Comparison of ENCODE assay signal across 1 cellular context in the genomic region with DNA sequence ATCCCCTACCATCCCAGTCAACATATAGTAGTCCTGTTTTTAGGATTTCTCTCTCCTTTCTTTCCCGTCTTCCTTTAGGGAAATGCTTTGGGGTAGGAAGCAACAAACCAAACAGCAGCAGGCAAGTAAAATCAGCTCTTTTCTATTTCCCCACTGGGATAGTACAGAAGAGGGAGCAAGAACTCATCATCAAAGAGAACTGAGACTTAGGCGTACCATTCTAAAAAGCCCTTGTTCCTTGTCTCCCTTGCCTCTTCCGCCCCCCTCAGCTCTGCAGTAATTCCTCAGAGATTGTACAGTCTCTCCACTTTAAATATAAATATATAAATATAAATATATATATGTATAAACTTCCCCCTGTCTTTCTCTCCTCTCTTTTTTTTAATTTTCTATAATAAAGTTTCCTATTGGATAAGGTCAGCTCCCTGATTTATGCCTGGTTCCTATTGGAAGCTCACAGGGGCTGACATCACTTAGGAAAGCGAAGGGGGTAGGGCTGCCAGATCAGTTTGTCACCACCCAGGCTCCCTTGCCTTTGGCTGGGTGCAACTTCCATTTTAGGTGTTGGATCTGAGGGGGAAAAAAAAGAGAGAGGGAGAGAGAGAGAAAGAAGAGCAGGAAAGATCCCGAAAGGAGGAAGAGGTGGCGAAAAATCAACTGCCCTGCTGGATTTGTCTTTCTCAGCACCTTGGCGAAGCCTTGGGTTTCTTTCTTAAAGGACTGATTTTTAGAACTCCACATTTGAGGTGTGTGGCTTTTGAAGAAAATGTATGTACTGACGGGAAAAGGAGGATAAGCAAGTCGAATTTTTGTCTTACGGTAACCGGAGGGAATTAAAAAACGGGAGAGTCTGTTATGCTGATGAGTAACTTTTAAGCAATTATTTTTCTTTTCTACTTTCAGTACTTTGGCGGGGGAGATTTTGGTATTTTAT.
TF ChIP-seq lines count a peak whose summit lies in the region.

TSS of gene CTNND1 (plus strand) at position 502 of the 934 bp plus-strand sequence. CDS start 29,677 bp downstream, outside the sequence.

TF ChIP-seq in K562, 482 proteins besides CTCF, POLR2A, EP300 and RAD21 (continued from another document and continues in another):
- TF ChIP-seq, protein P1, sequence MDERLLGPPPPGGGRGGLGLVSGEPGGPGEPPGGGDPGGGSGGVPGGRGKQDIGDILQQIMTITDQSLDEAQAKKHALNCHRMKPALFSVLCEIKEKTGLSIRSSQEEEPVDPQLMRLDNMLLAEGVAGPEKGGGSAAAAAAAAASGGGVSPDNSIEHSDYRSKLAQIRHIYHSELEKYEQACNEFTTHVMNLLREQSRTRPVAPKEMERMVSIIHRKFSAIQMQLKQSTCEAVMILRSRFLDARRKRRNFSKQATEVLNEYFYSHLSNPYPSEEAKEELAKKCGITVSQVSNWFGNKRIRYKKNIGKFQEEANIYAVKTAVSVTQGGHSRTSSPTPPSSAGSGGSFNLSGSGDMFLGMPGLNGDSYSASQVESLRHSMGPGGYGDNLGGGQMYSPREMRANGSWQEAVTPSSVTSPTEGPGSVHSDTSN (CRISPR knock-in tag; IDR thresholded peaks at IDR 0.05; ENCODE audit: low read depth) = no peak
- TF ChIP-seq, protein P1 (tag; conservative IDR thresholded peaks at IDR 0.05; ENCODE audit: low read depth) = peak; percentile 73
- no peak for TF ChIP-seq ZNF146 (CRISPR knock-in tag; IDR thresholded peaks at IDR 0.05; ENCODE audit: unreplicated experiment)
- no peak for TF ChIP-seq XRCC5 (IDR thresholded peaks at IDR 0.05; ENCODE audit: low read depth, low read length)
- TF ChIP-seq ZNF124 (CRISPR knock-in tag; IDR thresholded peaks at IDR 0.05) = no peak
- TF ChIP-seq ZBTB1 (CRISPR knock-in tag; IDR thresholded peaks at IDR 0.05; ENCODE audit: borderline replicate concordance, low read depth) = no peak
- no peak for TF ChIP-seq MXD1 (CRISPR knock-in tag; IDR thresholded peaks at IDR 0.05; ENCODE audit: borderline replicate concordance, poor library complexity, severe bottlenecking)
- no peak for TF ChIP-seq MBD1 (CRISPR knock-in tag; IDR thresholded peaks at IDR 0.05)
- TF ChIP-seq DACH1 (IDR thresholded peaks at IDR 0.05; ENCODE audit: partially characterized antibody) = no peak
- TF ChIP-seq CHCHD3 (CRISPR knock-in tag; IDR thresholded peaks at IDR 0.05) = no peak
- TF ChIP-seq NFATC3 (IDR thresholded peaks at IDR 0.05) = no peak
- TF ChIP-seq ZFPM2 (CRISPR knock-in tag; IDR thresholded peaks at IDR 0.05) = no peak
- no peak; the same call in 1 of the 2 replicates for TF ChIP-seq GABPB1 (CRISPR knock-in tag; IDR thresholded peaks at IDR 0.05)
- TF ChIP-seq, protein P2, sequence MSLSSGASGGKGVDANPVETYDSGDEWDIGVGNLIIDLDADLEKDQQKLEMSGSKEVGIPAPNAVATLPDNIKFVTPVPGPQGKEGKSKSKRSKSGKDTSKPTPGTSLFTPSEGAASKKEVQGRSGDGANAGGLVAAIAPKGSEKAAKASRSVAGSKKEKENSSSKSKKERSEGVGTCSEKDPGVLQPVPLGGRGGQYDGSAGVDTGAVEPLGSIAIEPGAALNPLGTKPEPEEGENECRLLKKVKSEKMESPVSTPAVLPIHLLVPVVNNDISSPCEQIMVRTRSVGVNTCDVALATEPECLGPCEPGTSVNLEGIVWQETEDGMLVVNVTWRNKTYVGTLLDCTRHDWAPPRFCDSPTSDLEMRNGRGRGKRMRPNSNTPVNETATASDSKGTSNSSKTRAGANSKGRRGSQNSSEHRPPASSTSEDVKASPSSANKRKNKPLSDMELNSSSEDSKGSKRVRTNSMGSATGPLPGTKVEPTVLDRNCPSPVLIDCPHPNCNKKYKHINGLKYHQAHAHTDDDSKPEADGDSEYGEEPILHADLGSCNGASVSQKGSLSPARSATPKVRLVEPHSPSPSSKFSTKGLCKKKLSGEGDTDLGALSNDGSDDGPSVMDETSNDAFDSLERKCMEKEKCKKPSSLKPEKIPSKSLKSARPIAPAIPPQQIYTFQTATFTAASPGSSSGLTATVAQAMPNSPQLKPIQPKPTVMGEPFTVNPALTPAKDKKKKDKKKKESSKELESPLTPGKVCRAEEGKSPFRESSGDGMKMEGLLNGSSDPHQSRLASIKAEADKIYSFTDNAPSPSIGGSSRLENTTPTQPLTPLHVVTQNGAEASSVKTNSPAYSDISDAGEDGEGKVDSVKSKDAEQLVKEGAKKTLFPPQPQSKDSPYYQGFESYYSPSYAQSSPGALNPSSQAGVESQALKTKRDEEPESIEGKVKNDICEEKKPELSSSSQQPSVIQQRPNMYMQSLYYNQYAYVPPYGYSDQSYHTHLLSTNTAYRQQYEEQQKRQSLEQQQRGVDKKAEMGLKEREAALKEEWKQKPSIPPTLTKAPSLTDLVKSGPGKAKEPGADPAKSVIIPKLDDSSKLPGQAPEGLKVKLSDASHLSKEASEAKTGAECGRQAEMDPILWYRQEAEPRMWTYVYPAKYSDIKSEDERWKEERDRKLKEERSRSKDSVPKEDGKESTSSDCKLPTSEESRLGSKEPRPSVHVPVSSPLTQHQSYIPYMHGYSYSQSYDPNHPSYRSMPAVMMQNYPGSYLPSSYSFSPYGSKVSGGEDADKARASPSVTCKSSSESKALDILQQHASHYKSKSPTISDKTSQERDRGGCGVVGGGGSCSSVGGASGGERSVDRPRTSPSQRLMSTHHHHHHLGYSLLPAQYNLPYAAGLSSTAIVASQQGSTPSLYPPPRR (CRISPR knock-in tag; IDR thresholded peaks at IDR 0.05; ENCODE audit: borderline replicate concordance) = no peak
- peak; percentile 84 for TF ChIP-seq JUN (IDR thresholded peaks at IDR 0.05; ENCODE audit: borderline replicate concordance, low read depth, low read length)
- no peak for TF ChIP-seq JUN (CRISPR knock-in tag; IDR thresholded peaks at IDR 0.05; ENCODE audit: borderline replicate concordance)
- no peak for TF ChIP-seq FUS (optimal IDR thresholded peaks at IDR 0.05; ENCODE audit: low read depth, low read length)
- TF ChIP-seq, protein P3, sequence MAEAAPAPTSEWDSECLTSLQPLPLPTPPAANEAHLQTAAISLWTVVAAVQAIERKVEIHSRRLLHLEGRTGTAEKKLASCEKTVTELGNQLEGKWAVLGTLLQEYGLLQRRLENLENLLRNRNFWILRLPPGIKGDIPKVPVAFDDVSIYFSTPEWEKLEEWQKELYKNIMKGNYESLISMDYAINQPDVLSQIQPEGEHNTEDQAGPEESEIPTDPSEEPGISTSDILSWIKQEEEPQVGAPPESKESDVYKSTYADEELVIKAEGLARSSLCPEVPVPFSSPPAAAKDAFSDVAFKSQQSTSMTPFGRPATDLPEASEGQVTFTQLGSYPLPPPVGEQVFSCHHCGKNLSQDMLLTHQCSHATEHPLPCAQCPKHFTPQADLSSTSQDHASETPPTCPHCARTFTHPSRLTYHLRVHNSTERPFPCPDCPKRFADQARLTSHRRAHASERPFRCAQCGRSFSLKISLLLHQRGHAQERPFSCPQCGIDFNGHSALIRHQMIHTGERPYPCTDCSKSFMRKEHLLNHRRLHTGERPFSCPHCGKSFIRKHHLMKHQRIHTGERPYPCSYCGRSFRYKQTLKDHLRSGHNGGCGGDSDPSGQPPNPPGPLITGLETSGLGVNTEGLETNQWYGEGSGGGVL (CRISPR knock-in tag; IDR thresholded peaks at IDR 0.05) = no peak
- no peak for TF ChIP-seq CSDE1 (IDR thresholded peaks at IDR 0.05)
- TF ChIP-seq POLR2AphosphoS5 (IDR thresholded peaks at IDR 0.05; ENCODE audit: control insufficient read depth, insufficient read depth, low read depth, low read length) = peak; percentile 88
- TF ChIP-seq TBP (optimal IDR thresholded peaks at IDR 0.05; ENCODE audit: low read depth, low read length) = peak; percentile 93
- no peak for TF ChIP-seq BMI1 (IDR thresholded peaks at IDR 0.05; ENCODE audit: low read length)
- TF ChIP-seq BRF2 (IDR thresholded peaks at IDR 0.05; ENCODE audit: borderline replicate concordance, insufficient read depth, insufficient read length) = no peak
- peak; percentile 53; the same call in 1 of the 2 replicates for TF ChIP-seq SMARCE1 (IDR thresholded peaks at IDR 0.05)
- no peak for TF ChIP-seq KLF6 (CRISPR knock-in tag; IDR thresholded peaks at IDR 0.05; ENCODE audit: borderline replicate concordance)
- no peak for TF ChIP-seq CBFB (CRISPR knock-in tag; IDR thresholded peaks at IDR 0.05)
- TF ChIP-seq, protein P4, sequence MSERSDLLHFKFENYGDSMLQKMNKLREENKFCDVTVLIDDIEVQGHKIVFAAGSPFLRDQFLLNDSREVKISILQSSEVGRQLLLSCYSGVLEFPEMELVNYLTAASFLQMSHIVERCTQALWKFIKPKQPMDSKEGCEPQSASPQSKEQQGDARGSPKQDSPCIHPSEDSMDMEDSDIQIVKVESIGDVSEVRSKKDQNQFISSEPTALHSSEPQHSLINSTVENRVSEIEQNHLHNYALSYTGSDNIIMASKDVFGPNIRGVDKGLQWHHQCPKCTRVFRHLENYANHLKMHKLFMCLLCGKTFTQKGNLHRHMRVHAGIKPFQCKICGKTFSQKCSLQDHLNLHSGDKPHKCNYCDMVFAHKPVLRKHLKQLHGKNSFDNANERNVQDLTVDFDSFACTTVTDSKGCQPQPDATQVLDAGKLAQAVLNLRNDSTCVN (CRISPR knock-in tag; IDR thresholded peaks at IDR 0.05) = 0 out of 2 replicates have a peak, but pooled peaks have one; percentile 66
- no peak for TF ChIP-seq PHB2 (IDR thresholded peaks at IDR 0.05; ENCODE audit: low read depth)
- TF ChIP-seq VEZF1 (CRISPR knock-in tag; IDR thresholded peaks at IDR 0.05) = peak; percentile 78
- peak; percentile 84 for TF ChIP-seq TAF9B (IDR thresholded peaks at IDR 0.05; ENCODE audit: partially characterized antibody)
- peak; percentile 9; the same call in 1 of the 2 replicates for TF ChIP-seq ZBTB12 (CRISPR knock-in tag; IDR thresholded peaks at IDR 0.05)
- TF ChIP-seq MTA3 (IDR thresholded peaks at IDR 0.05; ENCODE audit: borderline replicate concordance) = peak; percentile 60; the same call in 1 of the 2 replicates
- no peak for TF ChIP-seq PTBP1 (IDR thresholded peaks at IDR 0.05; ENCODE audit: low read depth, low read length)
- 0 out of 4 replicates have a peak, but pooled peaks of 1 of the 2 experiments have one; percentile 43 for TF ChIP-seq TBL1XR1 (IDR thresholded peaks at IDR 0.05; ENCODE audit: low read length in 2 of 2)
- TF ChIP-seq NFXL1 (CRISPR knock-in tag; IDR thresholded peaks at IDR 0.05) = no peak
- no peak for TF ChIP-seq NCOA2 (IDR thresholded peaks at IDR 0.05; ENCODE audit: partially characterized antibody in 2 of 2)
- TF ChIP-seq ETV6 (IDR thresholded peaks at IDR 0.05; ENCODE audit: borderline replicate concordance in 1 of 2, low read depth in 2 of 2, low read length in 1 of 2) = no peak
- TF ChIP-seq ETV6 (CRISPR knock-in tag; IDR thresholded peaks at IDR 0.05; ENCODE audit: borderline replicate concordance) = no peak
- TF ChIP-seq EHMT2 (IDR thresholded peaks at IDR 0.05) = peak; percentile 65; the same call in 1 of the 2 replicates
- no peak for TF ChIP-seq ZBTB7A (IDR thresholded peaks at IDR 0.05; ENCODE audit: borderline replicate concordance, control insufficient read depth, low read depth, low read length)
